In genomic region chr4:26583865-26584652, GRCh38 we compare ENCODE assay signal across 8 cellular contexts.
DNase-seq lines count a peak whose midpoint lies in the region; TF ChIP-seq lines count a peak whose summit lies in the region.

Gene TBC1D19, plus strand, starts transcription at chr4:26584084. Its CDS starts 110 bp downstream, at chr4:26584194.

- DNase-seq in GDM1 (lab: John Stamatoyannopoulos, UW) (peak; percentile 82), HCEC 1CT (peak; percentile 77), MM.1S (peak; percentile 89), SHP77 treated with DMSO at 0.1 percent for 48 hours (lab: John Stamatoyannopoulos, UW) (peak; percentile 44), foreskin melanocyte (peak; percentile 83)
- DNase-seq in activated gamma-delta T cell treated with anti-CD3 and anti-CD28 coated beads, Interleukin-2, amount 50 U/mL, for 16 hours (ENCODE audit: low read depth) = peak; percentile 79

- H3K27ac ChIP-seq in MM.1S (ENCODE audit: low read length) (peak within 1 kb of the TSS; percentile 74), subcutaneous abdominal adipose tissue (ENCODE audit: low read depth, low read length) (peak within 1 kb of the TSS; percentile 66)

- peak within 1 kb of the TSS; percentile 78 for H3K4me2 ChIP-seq in MM.1S (ENCODE audit: low read depth, low read length)

- H3K9me2 ChIP-seq in MM.1S (replicated peaks; ENCODE audit: insufficient read depth, low read length) = no peaks in the 10 kb centered on the region

- H4K20me1 ChIP-seq in MM.1S (ENCODE audit: insufficient read depth, low read length) = no peaks in the 10 kb centered on the region

- H3K4me3 ChIP-seq in MM.1S (ENCODE audit: low read length) (peak within 1 kb of the TSS; percentile 76), neuron (ENCODE audit: low read length) (peak within 1 kb of the TSS; percentile 83), subcutaneous abdominal adipose tissue (ENCODE audit: low read depth in 1 of 5, low read length in 5 of 5) (peak within 1 kb of the TSS; percentile 78 to 97 (median 94))

- H3F3A ChIP-seq in MM.1S (ENCODE audit: insufficient read depth, low read length) = 0 out of 2 replicates have a peak, but pooled peaks cover 5% of the 10 kb centered on the region

- H3K9ac ChIP-seq in MM.1S (ENCODE audit: low read length) (peak within 1 kb of the TSS; percentile 66), subcutaneous abdominal adipose tissue (ENCODE audit: low read length in 5 of 5) (peak within 1 kb of the TSS; percentile 35 to 89 (median 80))

- H3K27me3 ChIP-seq in MM.1S (replicated peaks; ENCODE audit: insufficient read depth, low read length) = no peaks in the 10 kb centered on the region
- H3K27me3 ChIP-seq in neuron (ENCODE audit: insufficient read depth, low read length) = peaks cover 1% of the 10 kb centered on the region
- no peaks in the 10 kb centered on the region for H3K27me3 ChIP-seq in subcutaneous abdominal adipose tissue (ENCODE audit: control insufficient read depth in 5 of 5, insufficient read depth in 4 of 5, low read length in 5 of 5)

- peak; percentile 24; the same call in 1 of the 2 replicates for TF ChIP-seq CTCF in MM.1S (IDR thresholded peaks at IDR 0.05; ENCODE audit: low read length)

- no peaks in the 10 kb centered on the region for H3K36me3 ChIP-seq in MM.1S (replicated peaks; ENCODE audit: insufficient read depth, low read length)
- H3K36me3 ChIP-seq in neuron (ENCODE audit: insufficient read depth, low read length) = no peaks in the 10 kb centered on the region
- no peaks in the 10 kb centered on the region for H3K36me3 ChIP-seq in subcutaneous abdominal adipose tissue (ENCODE audit: control insufficient read depth in 5 of 5, insufficient read depth in 5 of 5, low read length in 5 of 5)

- H2AFZ ChIP-seq in MM.1S (ENCODE audit: low read length) (peak within 1 kb of the TSS; percentile 70), neuron (ENCODE audit: low read depth, low read length) (peak within 1 kb of the TSS; percentile 96)

- H3K4me1 ChIP-seq in MM.1S (ENCODE audit: low read length) (peaks cover 10% of the 10 kb centered on the region), neuron (ENCODE audit: insufficient read depth, low read length) (peaks cover 3% of the 10 kb centered on the region), subcutaneous abdominal adipose tissue (ENCODE audit: control insufficient read depth in 5 of 5, insufficient read depth in 5 of 5, low read length in 5 of 5) (peaks cover 0 to 19% (median 15%) of the 10 kb centered on the region in 5 donors)

- H3K9me3 ChIP-seq in MM.1S (replicated peaks; ENCODE audit: insufficient read depth, low read length) (no peaks in the 10 kb centered on the region), neuron (ENCODE audit: low read length) (no peaks in the 10 kb centered on the region), subcutaneous abdominal adipose tissue (ENCODE audit: control insufficient read depth in 5 of 5, low read length in 5 of 5) (no peaks in the 10 kb centered on the region)

- no peaks in the 10 kb centered on the region for H3K79me2 ChIP-seq in MM.1S (ENCODE audit: low read length)

Comparison
In these comparisons a context has a peak if more than half of its experiments do, and no peak if none do; other contexts are left out.
1. Peak in every context shown above with its lines: DNase-seq, H3K4me3 ChIP-seq and H3K27ac ChIP-seq.